ENCODE assay signal across 13 cellular contexts in the genomic region with DNA sequence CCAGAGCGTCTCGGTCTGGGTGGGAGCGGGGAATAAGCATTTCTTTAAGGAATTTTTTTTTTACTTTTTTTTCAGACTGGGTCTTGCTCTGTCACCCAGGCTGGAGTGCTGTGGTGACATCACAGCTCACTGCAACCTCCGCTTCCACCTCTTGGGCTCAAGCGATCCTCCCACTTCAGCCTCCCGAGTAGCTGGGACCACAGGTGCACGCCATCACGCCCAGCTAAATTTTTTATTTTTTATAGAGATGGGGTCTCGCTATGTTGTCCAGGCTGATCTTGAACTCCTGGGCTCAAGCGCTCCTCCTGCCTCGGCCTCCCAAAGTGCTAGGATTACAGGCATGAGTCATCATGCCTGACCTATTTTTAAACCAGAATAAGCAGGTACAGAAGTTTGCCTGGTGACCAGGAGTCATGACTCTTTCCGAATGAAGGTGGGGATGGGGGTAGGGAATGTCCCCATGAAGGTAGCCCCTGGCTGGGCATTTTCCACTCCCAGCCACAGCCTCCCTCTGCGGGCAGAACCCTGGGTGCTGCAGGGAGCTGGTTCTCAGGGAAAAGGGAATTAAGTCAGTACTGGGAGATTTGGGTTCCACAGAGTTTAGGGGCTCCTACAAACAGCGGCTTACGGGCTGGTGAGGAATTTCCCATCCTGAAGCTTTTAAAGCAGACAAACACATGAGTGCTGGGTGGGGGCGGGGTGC. TPM values are rescaled to one million over a fixed set of nuclear protein-coding genes. Genes with fewer than 3 reads are reported as not detected.
DNase-seq lines count a peak whose midpoint lies in the region; ATAC-seq, FAIRE-seq and TF ChIP-seq lines count a peak whose summit lies in the region.
"Had no signal": no experiment of that assay in that cellular context is flagged by ENCODE, and none has a peak within 500 bp of the region (broad histone marks: within the 10 kb centered on the region; RNA-seq: fewer than 3 reads in every experiment).

No MANE protein-coding gene starts in this region.

- no peaks in the 10 kb centered on the region for H3K27me3 Mint-ChIP-seq in osteocyte (ENCODE audit: unreplicated experiment)

- no peaks in the 10 kb centered on the region for H3K9me3 ChIP-seq in endothelial cell of umbilical vein (replicated peaks; ENCODE audit: control insufficient read depth, insufficient read depth, low read length)
- H3K9me3 ChIP-seq in upper lobe of left lung, result no peaks in the 10 kb centered on the region

- POLR2A ChIA-PET in endothelial cell of umbilical vein (lab: Charles Lee), result no interaction called here

- peak overlapping the region; percentile 94 for H3K27ac Mint-ChIP-seq in osteocyte (ENCODE audit: unreplicated experiment)
- H3K27ac Mint-ChIP-seq: activated naive CD4-positive, alpha-beta T cell treated with anti-CD3 and anti-CD28 coated beads for 36 hours had no signal

- no peak for ATAC-seq in upper lobe of left lung (ENCODE audit: low FRiP score in 2 of 2)
- ATAC-seq in HG02623 (IDR thresholded peaks at IDR 0.05; ENCODE audit: unreplicated experiment), result no peak

- CTCF ChIA-PET in endothelial cell of umbilical vein (lab: Charles Lee), result interaction anchor here (1.1 to 1.7 kb wide), 2 partner anchors 142 to 241 kb away, joined by 4 to 10 read pairs; no protein-coding TSS in a partner anchor

- H3K4me3 Mint-ChIP-seq in osteocyte (ENCODE audit: unreplicated experiment), result peak overlapping the region; percentile 44
- H3K4me3 Mint-ChIP-seq: activated naive CD4-positive, alpha-beta T cell treated with anti-CD3 and anti-CD28 coated beads for 36 hours had no signal

- BruUV-seq in endothelial cell of umbilical vein (replicated peaks; lab: Mats Ljungman, UMichigan), result no TSS peak

- H3K27ac ChIP-seq in ACC112 (ENCODE audit: low read depth, low read length) (peak overlapping the region; percentile 71), endothelial cell of umbilical vein (ENCODE audit: insufficient read depth, low read depth, low read length) (peak overlapping the region; percentile 80), upper lobe of left lung (no peak overlapping the region)

- H2AFZ ChIP-seq in ACC112 (ENCODE audit: low read length, unreplicated experiment) (no peak overlapping the region), endothelial cell of umbilical vein (ENCODE audit: low read depth, low read length) (no peak overlapping the region)

- H3K36me3 Mint-ChIP-seq in osteocyte (ENCODE audit: unreplicated experiment), result no peaks in the 10 kb centered on the region

- no peaks in the 10 kb centered on the region for H3K27me3 ChIP-seq in ACC112 (ENCODE audit: insufficient read depth, low read length)
- no peaks in the 10 kb centered on the region for H3K27me3 ChIP-seq in endothelial cell of umbilical vein (ENCODE audit: control insufficient read depth in 2 of 2, insufficient read depth in 2 of 2, low read length in 2 of 2)
- H3K27me3 ChIP-seq in upper lobe of left lung, result no peaks in the 10 kb centered on the region

- TF ChIP-seq CTCF in endothelial cell of umbilical vein (IDR thresholded peaks at IDR 0.05; ENCODE audit: extremely low read depth in 1 of 2, insufficient read depth in 1 of 2, low read depth in 1 of 2, low read length in 2 of 2) (no peak), osteocyte (IDR thresholded peaks at IDR 0.05) (no peak), upper lobe of left lung (IDR thresholded peaks at IDR 0.05) (no peak)

- peak overlapping the region; percentile 59 for H3K4me3 ChIP-seq in ACC112 (ENCODE audit: low read depth, low read length)
- H3K4me3 ChIP-seq in endothelial cell of umbilical vein (replicated peaks in 1 of 3; ENCODE audit: insufficient read depth in 1 of 3, low read depth in 1 of 3, low read length in 3 of 3), result no peak overlapping the region
- H3K4me3 ChIP-seq in upper lobe of left lung, result no peak overlapping the region

- no peak for FAIRE-seq in endothelial cell of umbilical vein (lab: Jason Lieb, UNC)
- FAIRE-seq: frontal cortex had no signal

- H3K4me1 ChIP-seq in ACC112 (ENCODE audit: control insufficient read depth, insufficient read depth, low read length, unreplicated experiment) (peaks cover 33% of the 10 kb centered on the region), endothelial cell of umbilical vein (ENCODE audit: control insufficient read depth, extremely low read depth, insufficient read depth, low read length) (peaks cover 23% of the 10 kb centered on the region), upper lobe of left lung (peaks cover 18 to 49% (median 23%) of the 10 kb centered on the region in 4 donors)

- DNase-seq in LoVo (ENCODE audit: low spot score) (peak; percentile 37), endothelial cell of umbilical vein (ENCODE audit: low read depth, low spot score) (no peak), osteocyte (ENCODE audit: extremely low spot score, unreplicated experiment) (no peak), upper lobe of left lung (no peak), Ammon's horn (ENCODE audit: low spot score) (no peak)
- no peak for DNase-seq in activated CD4-positive, alpha-beta T cell treated with anti-CD3 and anti-CD28 coated beads for 4 hours
- DNase-seq: activated naive CD4-positive, alpha-beta T cell treated with anti-CD3 and anti-CD28 coated beads for 36 hours; cortex of kidney; stimulated activated CD4-positive, alpha-beta T cell treated with anti-CD3 and anti-CD28 coated beads, Interleukin-15, amount 100 ng/mL, for 24 hours; T-helper 9 cell had no signal

- intact Hi-C loops in endothelial cell of umbilical vein (cut with micrococcal nuclease), result loop anchor here (5.0 kb wide), 1 partner anchor 55 kb away; no protein-coding TSS in a partner anchor

- no peaks in the 10 kb centered on the region for H3K36me3 ChIP-seq in ACC112 (ENCODE audit: insufficient read depth, low read length)
- no peaks in the 10 kb centered on the region for H3K36me3 ChIP-seq in endothelial cell of umbilical vein (ENCODE audit: control insufficient read depth in 2 of 2, extremely low read depth in 1 of 2, insufficient read depth in 2 of 2, low read length in 2 of 2)
- no peaks in the 10 kb centered on the region for H3K36me3 ChIP-seq in upper lobe of left lung

- TF ChIP-seq POLR2A in endothelial cell of umbilical vein (IDR thresholded peaks at IDR 0.05; ENCODE audit: low read depth, low read length), result no peak
- no peak for TF ChIP-seq POLR2A in upper lobe of left lung (IDR thresholded peaks at IDR 0.05)

- no peaks in the 10 kb centered on the region for H3K9me3 Mint-ChIP-seq in osteocyte (ENCODE audit: unreplicated experiment)
- H3K9me3 Mint-ChIP-seq: activated naive CD4-positive, alpha-beta T cell treated with anti-CD3 and anti-CD28 coated beads for 36 hours had no signal

- H3K9ac ChIP-seq in endothelial cell of umbilical vein (replicated peaks; ENCODE audit: extremely low read depth, insufficient read depth, low read length), result no peak overlapping the region

- H3K79me2 ChIP-seq in ACC112 (ENCODE audit: control insufficient read depth, insufficient read depth, low read length, unreplicated experiment) (no peaks in the 10 kb centered on the region), endothelial cell of umbilical vein (ENCODE audit: control insufficient read depth, insufficient read depth, low read length) (peaks cover 3% of the 10 kb centered on the region)

- H3K4me2 ChIP-seq in endothelial cell of umbilical vein (ENCODE audit: insufficient read depth, low read length), result peak overlapping the region; percentile 85

- WGBS in upper lobe of left lung, 2 donors, result 92% methylated on average over 16 of the region's 16 CpGs

- H3K9me1 ChIP-seq in endothelial cell of umbilical vein (replicated peaks; ENCODE audit: control insufficient read depth, extremely low read depth, insufficient read depth, low read length), result no peaks in the 10 kb centered on the region

- TF ChIP-seq EP300 in upper lobe of left lung (IDR thresholded peaks at IDR 0.05), result no peak

- H3K4me1 Mint-ChIP-seq in osteocyte (ENCODE audit: unreplicated experiment), result peaks cover 58% of the 10 kb centered on the region

- dilution Hi-C loops in endothelial cell of umbilical vein (cut with MboI; ENCODE audit: extremely low pct_ligation_motif_present, low sequenced_read_pairs), result no loop called here

- H4K20me1 ChIP-seq in endothelial cell of umbilical vein (replicated peaks; ENCODE audit: control insufficient read depth, extremely low read depth, insufficient read depth, low read length), result no peaks in the 10 kb centered on the region

TF ChIP-seq in endothelial cell of umbilical vein, 7 proteins besides CTCF, POLR2A, EP300 and RAD21 (continues in another document):
- TF ChIP-seq JUN (IDR thresholded peaks at IDR 0.05; ENCODE audit: borderline replicate concordance, insufficient read depth, insufficient read length, low read depth), result no peak
- TF ChIP-seq POLR2AphosphoS5 (IDR thresholded peaks at IDR 0.05; ENCODE audit: insufficient read depth, low read depth, low read length), result no peak
- TF ChIP-seq, protein P1, sequence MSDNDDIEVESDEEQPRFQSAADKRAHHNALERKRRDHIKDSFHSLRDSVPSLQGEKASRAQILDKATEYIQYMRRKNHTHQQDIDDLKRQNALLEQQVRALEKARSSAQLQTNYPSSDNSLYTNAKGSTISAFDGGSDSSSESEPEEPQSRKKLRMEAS (IDR thresholded peaks at IDR 0.05; ENCODE audit: insufficient read depth, insufficient read length), result no peak
- TF ChIP-seq EZH2 (IDR thresholded peaks at IDR 0.05; ENCODE audit: borderline replicate concordance, low read depth, low read length, severe bottlenecking), result no peak

RNA-seq across cellular contexts. Expression of a gene that starts 48.3 kb away (rescaled TPM):
- 48.6 and 50.9 TPM in 2 replicates for total RNA-seq in endothelial cell of umbilical vein
- polyA plus RNA-seq in endothelial cell of umbilical vein, result 11.8 and 12.9 TPM in 2 replicates
- 17.0 and 18.8 TPM in 2 replicates for polyA plus RNA-seq in endothelial cell of umbilical vein (2011; cell fraction: cytosol; rRNA removed)
- polyA plus RNA-seq in endothelial cell of umbilical vein (2011; cell fraction: nucleus; rRNA removed), result 27.8 and 33.2 TPM in 2 replicates
- polyA plus RNA-seq in endothelial cell of umbilical vein (2012), result 42.3 and 56.7 TPM in 2 replicates
- polyA minus RNA-seq in endothelial cell of umbilical vein, result 39.8 and 45.3 TPM in 2 replicates
- 3.7 TPM for polyA minus RNA-seq in endothelial cell of umbilical vein (2011; cell fraction: cytosol; rRNA and poly(A)+ RNA removed)
- 20.3 and 27.9 TPM in 2 replicates for polyA minus RNA-seq in endothelial cell of umbilical vein (2011; cell fraction: nucleus; rRNA and poly(A)+ RNA removed)
- 45.2 and 45.9 TPM in 2 replicates for total RNA-seq in osteocyte
- total RNA-seq in upper lobe of left lung, result 10 to 100 TPM; 15.6 to 60.8 (median 24.1) TPM

RNA-seq across cellular contexts. Expression of a gene that starts 49.1 kb away (rescaled TPM):
- total RNA-seq in endothelial cell of umbilical vein (4.1 and 5.5 TPM in 2 replicates), osteocyte (9.5 and 10.5 TPM in 2 replicates), upper lobe of left lung (10 to 100 TPM in 5 of 6 donors, 1 to 10 TPM in 1; 4.1 to 96.4 (median 24.2) TPM)
- 1.1 and 1.4 TPM in 2 replicates for polyA plus RNA-seq in endothelial cell of umbilical vein
- 1.0 and 1.2 TPM in 2 replicates for polyA plus RNA-seq in endothelial cell of umbilical vein (2011; cell fraction: cytosol; rRNA removed)
- polyA plus RNA-seq in endothelial cell of umbilical vein (2011; cell fraction: nucleus; rRNA removed), result 8.6 and 9.7 TPM in 2 replicates
- polyA plus RNA-seq in endothelial cell of umbilical vein (2012), result 2.0 and 2.3 TPM in 2 replicates
- polyA minus RNA-seq in endothelial cell of umbilical vein, result 0.42 and 2.1 TPM in 2 replicates
- 1.3 TPM for polyA minus RNA-seq in endothelial cell of umbilical vein (2011; cell fraction: cytosol; rRNA and poly(A)+ RNA removed)
- polyA minus RNA-seq in endothelial cell of umbilical vein (2011; cell fraction: nucleus; rRNA and poly(A)+ RNA removed), result 2.7 and 4.1 TPM in 2 replicates

Comparison
In these comparisons a context has a peak if more than half of its experiments do, and no peak if none do; other contexts are left out.
1. H3K27ac ChIP-seq: peak in ACC112 (single experiment) and endothelial cell of umbilical vein (single experiment); none in upper lobe of left lung (0 of 4).